Comparison of ENCODE assay signal across 17 cellular contexts in the genomic region with DNA sequence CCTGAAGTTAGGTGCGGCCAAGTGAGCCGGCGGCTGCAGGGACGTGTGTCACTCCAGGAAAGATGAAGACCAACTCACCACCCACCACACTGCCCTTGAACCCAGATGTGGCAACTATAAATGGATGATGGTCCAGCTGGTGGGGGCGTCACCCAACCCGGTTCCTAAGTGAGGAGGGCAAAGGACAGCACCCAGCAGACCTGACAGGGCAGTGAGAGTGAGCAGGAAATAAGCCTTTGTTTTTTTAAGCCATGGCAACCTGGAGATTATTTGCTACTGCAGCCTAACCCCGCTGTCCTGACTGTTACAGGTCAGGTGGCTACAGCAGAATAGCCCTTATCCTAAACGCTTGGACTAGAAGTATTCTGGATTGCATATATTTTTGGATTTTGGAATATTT.
DNase-seq lines count a peak whose midpoint lies in the region; ATAC-seq and TF ChIP-seq lines count a peak whose summit lies in the region.
"Had no signal": no experiment of that assay in that cellular context is flagged by ENCODE, and none has a peak within 500 bp of the region (broad histone marks: within the 10 kb centered on the region; RNA-seq: fewer than 3 reads in every experiment).

No MANE protein-coding gene starts in this region.

- ATAC-seq in left lobe of liver = peak; percentile 69
- no peak for ATAC-seq in GM21576 (IDR thresholded peaks at IDR 0.05; ENCODE audit: unreplicated experiment)
- ATAC-seq: GM23338 had no signal

- TF ChIP-seq POLR2A in stomach (IDR thresholded peaks at IDR 0.05) = no peak

- peaks cover 14 to 26% (median 21%) of the 10 kb centered on the region in 4 donors for H3K4me1 ChIP-seq in stomach

- H3K4me1 Mint-ChIP-seq in progenitor cell of endocrine pancreas (ENCODE audit: low read depth) = peaks cover 3% of the 10 kb centered on the region

- intact Hi-C loops in stomach (cut with DNase I; ENCODE audit: low total_unique reads) = no loop called here

- H3K9me3 ChIP-seq in stomach = no peaks in the 10 kb centered on the region

- no peaks in the 10 kb centered on the region for H3K27me3 Mint-ChIP-seq in progenitor cell of endocrine pancreas

- no peaks in the 10 kb centered on the region for H3K36me3 ChIP-seq in stomach

- TF ChIP-seq CTCF in progenitor cell of endocrine pancreas (IDR thresholded peaks at IDR 0.05; ENCODE audit: unreplicated experiment) (no peak), stomach (IDR thresholded peaks at IDR 0.05) (no peak)

- H3K27ac Mint-ChIP-seq in progenitor cell of endocrine pancreas = peak overlapping the region; percentile 64
- H3K27ac Mint-ChIP-seq: GM23338 had no signal

- peak; percentile 22 for DNase-seq in NCI-H2196 (lab: John Stamatoyannopoulos, UW; ENCODE audit: unreplicated experiment)
- no peak for DNase-seq in NCI-H2196 treated with DMSO at 0.1 percent for 48 hours (lab: John Stamatoyannopoulos, UW; ENCODE audit: unreplicated experiment)
- peak; percentile 31 for DNase-seq in NCI-H69 (lab: John Stamatoyannopoulos, UW)
- no peak for DNase-seq in left lobe of liver (ENCODE audit: low spot score)
- DNase-seq in progenitor cell of endocrine pancreas (ENCODE audit: low spot score, unreplicated experiment) = no peak
- no peak for DNase-seq in stomach
- no peak for DNase-seq in glomerular visceral epithelial cell (ENCODE audit: extremely low spot score)
- DNase-seq: C1 segment of cervical spinal cord, DMS79 treated with DMSO at 0.1 percent for 48 hours, KBM-7, NCI-H1048, NCI-H146, NCI-H446 treated with DMSO at 0.1 percent for 48 hours, OCI-M1 had no signal

- H3K9me3 Mint-ChIP-seq in progenitor cell of endocrine pancreas (ENCODE audit: low read depth) = no peaks in the 10 kb centered on the region
- H3K9me3 Mint-ChIP-seq: GM23338 had no signal

- peaks cover 0 to 22% (median 0%) of the 10 kb centered on the region in 3 donors for H3K27me3 ChIP-seq in stomach

- WGBS in stomach, 5 donors = 43 to 66% (median 52%) methylated on average over 7 to 8 of the region's 8 CpGs

- no peak overlapping the region for H3K27ac ChIP-seq in stomach
- H3K27ac ChIP-seq: RWPE1 had no signal

- no peak overlapping the region for H3K4me3 Mint-ChIP-seq in progenitor cell of endocrine pancreas (ENCODE audit: low read depth)
- H3K4me3 Mint-ChIP-seq: GM23338 had no signal

- H3K4me3 ChIP-seq in stomach = no peak overlapping the region
- H3K4me3 ChIP-seq: GM23338 had no signal

- no peaks in the 10 kb centered on the region for H3K36me3 Mint-ChIP-seq in progenitor cell of endocrine pancreas (ENCODE audit: insufficient read depth)

- no peak for TF ChIP-seq EP300 in stomach (IDR thresholded peaks at IDR 0.05)

Comparison
In these comparisons a context has a peak if more than half of its experiments do, and no peak if none do; other contexts are left out.
1. DNase-seq: peak in NCI-H2196 (single experiment) and NCI-H69 (single experiment); none in NCI-H2196 treated with DMSO at 0.1 percent for 48 hours (single experiment), left lobe of liver (single experiment), progenitor cell of endocrine pancreas (single experiment), stomach (single experiment) and glomerular visceral epithelial cell (single experiment).